Comparison of ENCODE assay signal across 8 cellular contexts in the genomic region with DNA sequence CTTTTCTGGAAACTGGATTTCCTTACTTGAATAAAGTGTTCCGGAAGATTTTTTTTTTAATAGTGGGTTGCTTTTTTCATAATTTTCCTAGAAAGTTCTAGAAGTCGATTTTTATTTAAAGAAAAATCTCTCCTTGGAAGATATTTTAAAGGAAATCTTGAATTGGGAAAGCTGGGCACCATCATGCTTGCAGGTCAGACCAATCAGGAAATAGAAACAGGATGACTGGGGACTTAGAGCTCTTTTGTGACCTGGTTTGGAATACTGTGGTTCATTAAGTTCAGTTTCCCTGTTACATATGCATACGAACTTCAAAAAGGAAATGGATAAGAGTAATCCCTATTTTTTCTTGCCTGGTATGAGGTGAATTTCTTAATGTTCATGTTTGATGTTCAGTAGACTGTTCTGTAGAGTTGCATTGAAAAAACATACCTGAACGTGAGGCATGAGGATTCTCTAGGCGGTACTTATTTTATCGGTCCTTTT. TPM values are rescaled to one million over a fixed set of nuclear protein-coding genes. Genes with fewer than 3 reads are reported as not detected.
A peak's percentile ranks its signal among the peaks of the same experiment; 100 is the strongest.
DNase-seq lines count a peak whose midpoint lies in the region; ATAC-seq and TF ChIP-seq lines count a peak whose summit lies in the region.

No MANE protein-coding gene starts in this region.

- no peak for TF ChIP-seq EP300 in suprapubic skin (IDR thresholded peaks at IDR 0.05)

- H3K4me1 ChIP-seq in suprapubic skin = peaks cover 78% of the 10 kb centered on the region

- H3K4me3 ChIP-seq in NB4 (ENCODE audit: low read depth, low read length) (peak overlapping the region; percentile 90), suprapubic skin (peak overlapping the region; percentile 84)

- no peaks in the 10 kb centered on the region for H3K27me3 ChIP-seq in suprapubic skin

- peak overlapping the region; percentile 95 for H3K27ac ChIP-seq in suprapubic skin

- 2% methylated on average over 6 of the region's 6 CpGs for WGBS in suprapubic skin

- TF ChIP-seq POLR2A in NB4 (IDR thresholded peaks at IDR 0.05; ENCODE audit: extremely low read depth, insufficient read length) (no peak), suprapubic skin (IDR thresholded peaks at IDR 0.05) (no peak)

- H3K9me3 ChIP-seq in suprapubic skin = no peaks in the 10 kb centered on the region

- TF ChIP-seq CTCF in NB4 (IDR thresholded peaks at IDR 0.05; ENCODE audit: low read depth, low read length) = no peak
- no peak for TF ChIP-seq CTCF in suprapubic skin (IDR thresholded peaks at IDR 0.05)

- ATAC-seq in GM19397 (IDR thresholded peaks at IDR 0.05; ENCODE audit: unreplicated experiment) = no peak
- ATAC-seq in HG03354 (IDR thresholded peaks at IDR 0.05; ENCODE audit: poor library complexity, severe bottlenecking, unreplicated experiment) = no peak

- H3K36me3 ChIP-seq in suprapubic skin = no peaks in the 10 kb centered on the region

- peak; percentile 54 for DNase-seq in NCI-H2171 treated with DMSO at 0.1 percent for 48 hours (lab: John Stamatoyannopoulos, UW)
- DNase-seq in NCI-H2171 (lab: John Stamatoyannopoulos, UW) = no peak
- DNase-seq in NB4 (ENCODE audit: low read depth) = peak; percentile 56
- peak; percentile 60 for DNase-seq in astrocyte of the hippocampus (ENCODE audit: low read depth, low spot score)
- peak; percentile 68 for DNase-seq in kidney tubule cell (ENCODE audit: low spot score)
- DNase-seq in suprapubic skin (ENCODE audit: low spot score in 2 of 2) = no peak

RNA-seq across cellular contexts. Expression of a gene that starts 1.2 kb away (rescaled TPM):
- total RNA-seq in suprapubic skin = 10 to 100 TPM; 32.7 to 58.1 (median 36.9) TPM

Comparison
In these comparisons a context has a peak if more than half of its experiments do, and no peak if none do; other contexts are left out.
1. DNase-seq: peak in NCI-H2171 treated with DMSO at 0.1 percent for 48 hours (single experiment), NB4 (single experiment), astrocyte of the hippocampus (single experiment) and kidney tubule cell (single experiment); none in NCI-H2171 (single experiment) and suprapubic skin (0 of 2).